ENCODE assay signal across 14 cellular contexts in genomic region chr13:63435668-63436275, GRCh38.
DNase-seq lines count a peak whose midpoint lies in the region; ATAC-seq, FAIRE-seq and TF ChIP-seq lines count a peak whose summit lies in the region.
"Had no signal": no experiment of that assay in that cellular context is flagged by ENCODE, and none has a peak within 500 bp of the region (broad histone marks: within the 10 kb centered on the region; RNA-seq: fewer than 3 reads in every experiment).

No MANE protein-coding gene starts in this region.

- H3K9me3 Mint-ChIP-seq in progenitor cell of endocrine pancreas (ENCODE audit: low read depth), result no peaks in the 10 kb centered on the region

- FAIRE-seq in H54 (lab: Jason Lieb, UNC), result peak; percentile 96
- FAIRE-seq: HepG2 had no signal

- no peaks in the 10 kb centered on the region for H3K36me3 Mint-ChIP-seq in progenitor cell of endocrine pancreas (ENCODE audit: insufficient read depth)
- H3K36me3 Mint-ChIP-seq: stimulated activated memory B cell treated with anti-CD40 and anti-IgM and Interleukin-4, amounts not matched to agents 10 μg/mL and 1 μg/mL and 100 μg/mL, for 72 hours had no signal

- ATAC-seq in RWPE2 (ENCODE audit: low read depth) (peak; percentile 84), GM21529 (IDR thresholded peaks at IDR 0.05; ENCODE audit: unreplicated experiment) (no peak), HG03469 (IDR thresholded peaks at IDR 0.05; ENCODE audit: unreplicated experiment) (no peak)
- ATAC-seq: HepG2; stimulated activated memory B cell treated with anti-CD40 and anti-IgM and Interleukin-4, amounts not matched to agents 10 μg/mL and 1 μg/mL and 100 μg/mL, for 72 hours had no signal

- no peak for TF ChIP-seq CTCF in RWPE2 (IDR thresholded peaks at IDR 0.05; ENCODE audit: poor library complexity, severe bottlenecking)
- no peak for TF ChIP-seq CTCF in progenitor cell of endocrine pancreas (IDR thresholded peaks at IDR 0.05; ENCODE audit: unreplicated experiment)

- no peak overlapping the region for H3K4me3 ChIP-seq in RWPE2 (ENCODE audit: severe bottlenecking)
- no peak overlapping the region for H3K4me3 ChIP-seq in skeletal muscle satellite cell (ENCODE audit: low read length)

- H3K9me3 ChIP-seq in RWPE2 (ENCODE audit: severe bottlenecking) (no peaks in the 10 kb centered on the region), skeletal muscle satellite cell (replicated peaks; ENCODE audit: low read length) (no peaks in the 10 kb centered on the region)

- H3K36me3 ChIP-seq in RWPE2 (ENCODE audit: low read depth) (no peaks in the 10 kb centered on the region), skeletal muscle satellite cell (ENCODE audit: insufficient read depth, low read length) (no peaks in the 10 kb centered on the region)

- H3K27ac ChIP-seq in RWPE2 (ENCODE audit: poor library complexity, severe bottlenecking), result peak overlapping the region; percentile 82

- peak overlapping the region; percentile 16 for H3K4me2 ChIP-seq in skeletal muscle satellite cell (ENCODE audit: low read length)

- no peak overlapping the region for H3K27ac Mint-ChIP-seq in progenitor cell of endocrine pancreas
- H3K27ac Mint-ChIP-seq: stimulated activated memory B cell treated with anti-CD40 and anti-IgM and Interleukin-4, amounts not matched to agents 10 μg/mL and 1 μg/mL and 100 μg/mL, for 72 hours; T-helper 2 cell treated with Interferon-gamma antibody and Interleukin-4, amounts not matched to agents 5 μg/mL and 100 μg/mL, for 36 hours had no signal

- no peaks in the 10 kb centered on the region for H3K27me3 ChIP-seq in RWPE2 (ENCODE audit: insufficient read depth, poor library complexity, severe bottlenecking)
- no peaks in the 10 kb centered on the region for H3K27me3 ChIP-seq in skeletal muscle satellite cell (ENCODE audit: control insufficient read depth, insufficient read depth, low read length)

- H3K4me1 ChIP-seq in RWPE2 (ENCODE audit: insufficient read depth, poor library complexity, severe bottlenecking) (peaks cover 38% of the 10 kb centered on the region), skeletal muscle satellite cell (ENCODE audit: control insufficient read depth, insufficient read depth, low read length) (peaks cover 26% of the 10 kb centered on the region)

- no peak overlapping the region for H3K4me3 Mint-ChIP-seq in progenitor cell of endocrine pancreas (ENCODE audit: low read depth)
- H3K4me3 Mint-ChIP-seq: stimulated activated memory B cell treated with anti-CD40 and anti-IgM and Interleukin-4, amounts not matched to agents 10 μg/mL and 1 μg/mL and 100 μg/mL, for 72 hours; T-helper 2 cell treated with Interferon-gamma antibody and Interleukin-4, amounts not matched to agents 5 μg/mL and 100 μg/mL, for 36 hours had no signal

- peak overlapping the region; percentile 15 for H3K9ac ChIP-seq in skeletal muscle satellite cell (ENCODE audit: low read depth, low read length)

- H3K27me3 Mint-ChIP-seq in progenitor cell of endocrine pancreas, result no peaks in the 10 kb centered on the region
- H3K27me3 Mint-ChIP-seq: stimulated activated memory B cell treated with anti-CD40 and anti-IgM and Interleukin-4, amounts not matched to agents 10 μg/mL and 1 μg/mL and 100 μg/mL, for 72 hours had no signal

- peaks cover 14% of the 10 kb centered on the region for H3K4me1 Mint-ChIP-seq in progenitor cell of endocrine pancreas (ENCODE audit: low read depth)
- H3K4me1 Mint-ChIP-seq: stimulated activated memory B cell treated with anti-CD40 and anti-IgM and Interleukin-4, amounts not matched to agents 10 μg/mL and 1 μg/mL and 100 μg/mL, for 72 hours had no signal

- TF ChIP-seq POLR2A in H54 (IDR thresholded peaks at IDR 0.05; ENCODE audit: low read depth, low read length), result no peak

- DNase-seq in H54 (ENCODE audit: insufficient read length, low spot score) (peak; percentile 17), RWPE2 (ENCODE audit: low spot score) (peak; percentile 75), fibroblast of peridontal ligament (ENCODE audit: extremely low read depth) (peak; percentile 100), progenitor cell of endocrine pancreas (ENCODE audit: low spot score, unreplicated experiment) (no peak), activated gamma-delta T cell treated with Interleukin-2 at 50 U/mL for 16 hours (no peak)
- DNase-seq: activated CD8-positive, alpha-beta memory T cell treated with anti-CD3 and anti-CD28 coated beads, Interleukin-2, amount 50 U/mL, for 4 hours; central memory CD4-positive, alpha-beta T cell; NCI-H526 had no signal

Comparison
In these comparisons a context has a peak if more than half of its experiments do, and no peak if none do; other contexts are left out.
1. DNase-seq: peak in H54 (single experiment), RWPE2 (single experiment) and fibroblast of peridontal ligament (single experiment); none in progenitor cell of endocrine pancreas (single experiment) and activated gamma-delta T cell treated with Interleukin-2 at 50 U/mL for 16 hours (single experiment).